4 cellular contexts compared by ENCODE assay signal in genomic region chr16:66438536-66438935, GRCh38. TPM values are rescaled to one million over a fixed set of nuclear protein-coding genes. Genes with fewer than 3 reads are reported as not detected.
"Had no signal": no experiment of that assay in that cellular context is flagged by ENCODE, and none has a peak within 500 bp of the region (broad histone marks: within the 10 kb centered on the region; RNA-seq: fewer than 3 reads in every experiment).

No MANE protein-coding gene starts in this region.

- H3K4me3 ChIP-seq: GM12878 had no signal

- ATAC-seq: GM12878 had no signal

- DNase-seq: GDM1, GF-D8 had no signal

RNA-seq across cellular contexts. Expression of gene BEAN1, which starts 11.4 kb away (rescaled TPM):
- total RNA-seq: G401, GM12878 had no signal
- polyA plus RNA-seq: GM12878 had no signal
